Comparison of ENCODE assay signal across 8 cellular contexts in genomic region chr7:107891619-107892366, GRCh38. TPM values are rescaled to one million over a fixed set of nuclear protein-coding genes. Genes with fewer than 3 reads are reported as not detected.
DNase-seq lines count a peak whose midpoint lies in the region; ATAC-seq and TF ChIP-seq lines count a peak whose summit lies in the region.

No MANE protein-coding gene starts in this region.

- H3K4me2 ChIP-seq in SK-N-SH, result peak overlapping the region; percentile 91

- H3K79me2 ChIP-seq in SK-N-SH (ENCODE audit: insufficient read depth), result peaks cover 57% of the 10 kb centered on the region

- H3K4me3 ChIP-seq in SK-N-SH (ENCODE audit: low read depth in 2 of 2, low read length in 1 of 2) (peak overlapping the region; percentile 85 to 94), epithelial cell of esophagus (ENCODE audit: low read length) (peak overlapping the region; percentile 63)

- peaks cover 4% of the 10 kb centered on the region for H3F3A ChIP-seq in SK-N-SH (replicated peaks; ENCODE audit: insufficient read depth)

- peaks cover 19% of the 10 kb centered on the region for H4K20me1 ChIP-seq in SK-N-SH (ENCODE audit: insufficient read depth)

- H3K36me3 ChIP-seq in SK-N-SH (replicated peaks in 1 of 2; ENCODE audit: control insufficient read depth in 1 of 2, insufficient read depth in 2 of 2, low read length in 1 of 2), result peaks cover 37 to 40% of the 10 kb centered on the region in 2 experiments

- H3K27me3 Mint-ChIP-seq in osteocyte (ENCODE audit: unreplicated experiment), result peaks cover 3% of the 10 kb centered on the region

- TF ChIP-seq RAD21 in SK-N-SH (IDR thresholded peaks at IDR 0.05; ENCODE audit: low read length), result no peak

- peak overlapping the region; percentile 99 for H3K27ac Mint-ChIP-seq in osteocyte (ENCODE audit: unreplicated experiment)

- TF ChIP-seq CTCF in SK-N-SH (IDR thresholded peaks at IDR 0.05) (no peak), epithelial cell of esophagus (IDR thresholded peaks at IDR 0.05; ENCODE audit: insufficient read depth, low read depth, low read length, missing control alignments) (no peak), osteocyte (IDR thresholded peaks at IDR 0.05) (no peak)

- peaks cover 10 to 31% of the 10 kb centered on the region in 2 experiments; a peak in 3 of 4 replicates for H3K4me1 ChIP-seq in SK-N-SH (ENCODE audit: control insufficient read depth in 1 of 2, insufficient read depth in 2 of 2, low read depth in 1 of 2, low read length in 1 of 2)

- H3K27ac ChIP-seq in SK-N-SH (ENCODE audit: low read depth in 2 of 2, low read length in 1 of 2), result peak overlapping the region; percentile 81 to 95

- peak; percentile 12 for ATAC-seq in HG02943 (IDR thresholded peaks at IDR 0.05; ENCODE audit: low read depth, unreplicated experiment)

- H3K4me1 Mint-ChIP-seq in osteocyte (ENCODE audit: unreplicated experiment), result peaks cover 32% of the 10 kb centered on the region

- POLR2A ChIA-PET in SK-N-SH (lab: Yijun Ruan, JAX), result interaction anchor here (1.1 kb wide), 1 partner anchor 11 kb away, joined by 3 read pairs; no protein-coding TSS in a partner anchor

- peak overlapping the region; percentile 96 for H2AFZ ChIP-seq in SK-N-SH (ENCODE audit: low read depth)

- no peaks in the 10 kb centered on the region for H3K27me3 ChIP-seq in SK-N-SH (ENCODE audit: insufficient read depth)

- CTCF ChIA-PET in SK-N-SH (lab: Yijun Ruan, JAX), result interaction anchor here (1.0 to 5.0 kb wide), 10 partner anchors 12 to 254 kb away, joined by 3 to 59 read pairs (median 6); partner anchors contain the start of genes CBLL1 and LAMB1

- H3K9me3 Mint-ChIP-seq in osteocyte (ENCODE audit: unreplicated experiment), result no peaks in the 10 kb centered on the region

- peak; percentile 11 for DNase-seq in stimulated activated CD4-positive, alpha-beta T cell treated with anti-CD3 and anti-CD28 coated beads, Interleukin-4, amount 100 ng/mL, for 24 hours
- DNase-seq in stimulated activated CD4-positive, alpha-beta T cell treated with anti-CD3 and anti-CD28 coated beads, Interleukin-2, amount 100 ng/mL, for 48 hours, result no peak
- DNase-seq in SK-N-SH (no peak), epithelial cell of esophagus (ENCODE audit: low read depth) (peak; percentile 48), osteocyte (ENCODE audit: extremely low spot score, unreplicated experiment) (no peak), NCI-H1092 (lab: John Stamatoyannopoulos, UW) (no peak), iPS-NIHi7 (ENCODE audit: extremely low spot score) (no peak)

- H3K9me3 ChIP-seq in SK-N-SH, result no peaks in the 10 kb centered on the region

- peak overlapping the region; percentile 79 for H3K9ac ChIP-seq in SK-N-SH

- H3K9me2 ChIP-seq in SK-N-SH, result no peaks in the 10 kb centered on the region

- H3K36me3 Mint-ChIP-seq in osteocyte (ENCODE audit: unreplicated experiment), result peaks cover 19% of the 10 kb centered on the region

- TF ChIP-seq EP300 in SK-N-SH (IDR thresholded peaks at IDR 0.05; ENCODE audit: borderline replicate concordance in 1 of 2, low read depth in 1 of 2, low read length in 1 of 2), result no peak

- WGBS in SK-N-SH (ENCODE audit: low lambda C conversion rate), result 32% methylated on average over 10 of the region's 10 CpGs

- peak overlapping the region; percentile 100 for H3K4me3 Mint-ChIP-seq in osteocyte (ENCODE audit: unreplicated experiment)

TF ChIP-seq in SK-N-SH, 30 proteins besides CTCF, POLR2A, EP300 and RAD21:
- TF ChIP-seq NRF1 (IDR thresholded peaks at IDR 0.05; ENCODE audit: low read depth, low read length), result no peak
- TF ChIP-seq USF2 (IDR thresholded peaks at IDR 0.05; ENCODE audit: borderline replicate concordance, low read depth, low read length), result no peak
- TF ChIP-seq RXRA (IDR thresholded peaks at IDR 0.05; ENCODE audit: borderline replicate concordance, low read depth), result no peak
- TF ChIP-seq GATA2 (CRISPR knock-in tag; IDR thresholded peaks at IDR 0.05), result no peak
- TF ChIP-seq RCOR1 (IDR thresholded peaks at IDR 0.05; ENCODE audit: low read length), result no peak
- TF ChIP-seq MAX (IDR thresholded peaks at IDR 0.05; ENCODE audit: low read depth), result no peak
- 0 out of 2 replicates have a peak, but pooled peaks have one; percentile 26 for TF ChIP-seq SIN3A (IDR thresholded peaks at IDR 0.05; ENCODE audit: borderline replicate concordance, low read depth, low read length)
- TF ChIP-seq FOXJ3 (CRISPR knock-in tag; IDR thresholded peaks at IDR 0.05), result 0 out of 2 replicates have a peak, but pooled peaks have one; percentile 29
- TF ChIP-seq EZH2phosphoT487 (IDR thresholded peaks at IDR 0.05; ENCODE audit: borderline replicate concordance, low read depth), result no peak
TF ChIP-seq in SK-N-SH: peak in this region for 2.

RNA-seq across cellular contexts. Expression of gene DLD, which starts 0.8 kb away (rescaled TPM):
- polyA plus RNA-seq in SK-N-SH (2012; rRNA removed), result 140 and 197 TPM in 2 replicates
- polyA plus RNA-seq in SK-N-SH (2012; cell fraction: cytosol; rRNA removed), result 221 and 225 TPM in 2 replicates
- polyA plus RNA-seq in SK-N-SH (2012; cell fraction: nucleus; rRNA removed), result 81.0 and 164 TPM in 2 replicates
- 56.8 and 59.8 TPM in 2 replicates for total RNA-seq in osteocyte

Comparison
In these comparisons a context has a peak if more than half of its experiments do, and no peak if none do; other contexts are left out.
1. DNase-seq: peak in stimulated activated CD4-positive, alpha-beta T cell treated with anti-CD3 and anti-CD28 coated beads, Interleukin-4, amount 100 ng/mL, for 24 hours (single experiment) and epithelial cell of esophagus (single experiment); none in stimulated activated CD4-positive, alpha-beta T cell treated with anti-CD3 and anti-CD28 coated beads, Interleukin-2, amount 100 ng/mL, for 48 hours (0 of 2), SK-N-SH (single experiment), osteocyte (single experiment), NCI-H1092 (single experiment) and iPS-NIHi7 (single experiment).